In genomic region chr15:61556037-61556648, GRCh38 we compare ENCODE assay signal across 18 cellular contexts.
DNase-seq lines count a peak whose midpoint lies in the region; ATAC-seq and TF ChIP-seq lines count a peak whose summit lies in the region.
"Had no signal": no experiment of that assay in that cellular context is flagged by ENCODE, and none has a peak within 500 bp of the region (broad histone marks: within the 10 kb centered on the region; RNA-seq: fewer than 3 reads in every experiment).

No MANE protein-coding gene starts in this region.

- no peaks in the 10 kb centered on the region for H3K4me1 Mint-ChIP-seq in activated naive CD4-positive, alpha-beta T cell treated with anti-CD3 and anti-CD28 coated beads for 36 hours (ENCODE audit: low read depth)

- H3K9me3 Mint-ChIP-seq in activated naive CD4-positive, alpha-beta T cell treated with anti-CD3 and anti-CD28 coated beads, Interleukin-2, amount 50 U/mL, for 72 hours, result peaks cover 0 to 6% of the 10 kb centered on the region in 2 donors
- H3K9me3 Mint-ChIP-seq in activated naive CD4-positive, alpha-beta T cell treated with anti-CD3 and anti-CD28 coated beads for 36 hours, result no peaks in the 10 kb centered on the region
- H3K9me3 Mint-ChIP-seq: activated CD4-positive, alpha-beta T cell treated with anti-CD3 and anti-CD28 coated beads, Interleukin-2, amount 10 ng/mL, durations not matched to agents 24 days and 14 days had no signal

- H3K36me3 ChIP-seq in SJCRH30 (no peaks in the 10 kb centered on the region), smooth muscle cell (ENCODE audit: low read depth) (no peaks in the 10 kb centered on the region)
- H3K36me3 ChIP-seq: cardiac muscle cell, upper lobe of left lung had no signal

- CTCF ChIA-PET in activated naive CD4-positive, alpha-beta T cell treated with anti-CD3 and anti-CD28 coated beads for 36 hours (lab: Charles Lee), result no interaction called here

- H2AFZ ChIP-seq in smooth muscle cell (ENCODE audit: low read depth), result no peak overlapping the region

- H3K36me3 Mint-ChIP-seq in activated naive CD4-positive, alpha-beta T cell treated with anti-CD3 and anti-CD28 coated beads, Interleukin-2, amount 50 U/mL, for 72 hours, result no peaks in the 10 kb centered on the region
- H3K36me3 Mint-ChIP-seq in activated naive CD4-positive, alpha-beta T cell treated with anti-CD3 and anti-CD28 coated beads for 36 hours (ENCODE audit: low read depth), result no peaks in the 10 kb centered on the region

- peak; percentile 41 to 73 for ATAC-seq in activated naive CD4-positive, alpha-beta T cell treated with anti-CD3 and anti-CD28 coated beads, Interleukin-2, amount 50 U/mL, for 72 hours

- no peak overlapping the region for H3K27ac Mint-ChIP-seq in activated naive CD4-positive, alpha-beta T cell treated with anti-CD3 and anti-CD28 coated beads, Interleukin-2, amount 50 U/mL, for 72 hours
- no peak overlapping the region for H3K27ac Mint-ChIP-seq in activated naive CD4-positive, alpha-beta T cell treated with anti-CD3 and anti-CD28 coated beads for 36 hours
- H3K27ac Mint-ChIP-seq: activated CD4-positive, alpha-beta T cell treated with anti-CD3 and anti-CD28 coated beads, Interleukin-2, amount 10 ng/mL, durations not matched to agents 24 days and 14 days had no signal

- H3K27ac ChIP-seq in SJCRH30 (peak overlapping the region; percentile 1; the same call in 1 of the 2 replicates), smooth muscle cell (ENCODE audit: low read depth) (peak overlapping the region; percentile 45)
- H3K27ac ChIP-seq: A549, cardiac muscle cell, upper lobe of left lung had no signal

- no peak overlapping the region for H3K4me3 ChIP-seq in SJCRH30
- H3K4me3 ChIP-seq in fibroblast of pulmonary artery (replicated peaks; ENCODE audit: low read depth, low read length), result no peak overlapping the region
- H3K4me3 ChIP-seq in smooth muscle cell, result no peak overlapping the region
- H3K4me3 ChIP-seq: A549, cardiac muscle cell, lung, upper lobe of left lung had no signal

- H3K79me2 ChIP-seq in smooth muscle cell (ENCODE audit: low read depth), result no peaks in the 10 kb centered on the region

- in situ Hi-C loops in GM13976 (cut with MboI; ENCODE audit: low sequenced_read_pairs, unreplicated experiment), result no loop called here

- TF ChIP-seq CTCF in fibroblast of pulmonary artery (IDR thresholded peaks at IDR 0.05; ENCODE audit: low read length, missing control alignments), result no peak
- TF ChIP-seq CTCF in smooth muscle cell (IDR thresholded peaks at IDR 0.05; ENCODE audit: borderline replicate concordance, insufficient read depth, poor library complexity, severe bottlenecking), result no peak
- TF ChIP-seq CTCF in GM13976 (IDR thresholded peaks at IDR 0.05; ENCODE audit: borderline replicate concordance, control extremely low read depth, extremely low read depth, insufficient read depth, missing control alignments), result no peak

- peaks cover 26% of the 10 kb centered on the region for H3K27me3 Mint-ChIP-seq in activated naive CD4-positive, alpha-beta T cell treated with anti-CD3 and anti-CD28 coated beads for 36 hours (ENCODE audit: low read depth)

- peaks cover 7% of the 10 kb centered on the region for H3F3A ChIP-seq in smooth muscle cell (ENCODE audit: low read depth)

- H4K20me1 ChIP-seq in smooth muscle cell (ENCODE audit: low read depth), result no peaks in the 10 kb centered on the region

- H3K9me3 ChIP-seq in SJCRH30 (replicated peaks) (no peaks in the 10 kb centered on the region), smooth muscle cell (replicated peaks; ENCODE audit: low read depth) (no peaks in the 10 kb centered on the region)
- H3K9me3 ChIP-seq: A549, upper lobe of left lung had no signal

- peak overlapping the region; percentile 51 for H3K4me2 ChIP-seq in smooth muscle cell
- H3K4me2 ChIP-seq: A549 had no signal

- DNase-seq in activated naive CD4-positive, alpha-beta T cell treated with anti-CD3 and anti-CD28 coated beads, Interleukin-2, amount 50 U/mL, for 72 hours (ENCODE audit: low spot score in 2 of 2), result no peak
- no peak for DNase-seq in activated naive CD4-positive, alpha-beta T cell treated with anti-CD3 and anti-CD28 coated beads for 36 hours
- DNase-seq in SJCRH30 (peak; percentile 10 to 20), fibroblast of pulmonary artery (ENCODE audit: low read depth) (peak; percentile 37), smooth muscle cell (lab: John Stamatoyannopoulos, UW; ENCODE audit: unreplicated experiment) (no peak), GM13976 (ENCODE audit: low spot score) (no peak), NCI-H2196 (lab: John Stamatoyannopoulos, UW; ENCODE audit: unreplicated experiment) (no peak)
- no peak for DNase-seq in activated T-cell treated with anti-CD3 and anti-CD28 coated beads, Interleukin-2, amount 50 U/mL, for 48 hours
- DNase-seq: activated CD4-positive, alpha-beta T cell treated with anti-CD3 and anti-CD28 coated beads, Interleukin-2, amount 10 ng/mL, durations not matched to agents 24 days and 14 days; DMS153; hippocampal formation; KG1; NCI-H1930; nucleus accumbens; upper lobe of left lung had no signal

- H3K27me3 ChIP-seq in SJCRH30, result no peaks in the 10 kb centered on the region
- H3K27me3 ChIP-seq in smooth muscle cell (ENCODE audit: low read depth), result no peaks in the 10 kb centered on the region
- H3K27me3 ChIP-seq: upper lobe of left lung had no signal

- intact Hi-C loops in activated naive CD4-positive, alpha-beta T cell treated with anti-CD3 and anti-CD28 coated beads for 36 hours (cut with micrococcal nuclease), result no loop called here

- 20% methylated on average over 5 of the region's 5 CpGs for WGBS in smooth muscle cell (ENCODE audit: low lambda C conversion rate)

- no peak overlapping the region for H3K4me3 Mint-ChIP-seq in activated naive CD4-positive, alpha-beta T cell treated with anti-CD3 and anti-CD28 coated beads for 36 hours
- H3K4me3 Mint-ChIP-seq: activated CD4-positive, alpha-beta T cell treated with anti-CD3 and anti-CD28 coated beads, Interleukin-2, amount 10 ng/mL, durations not matched to agents 24 days and 14 days had no signal

- H3K4me1 ChIP-seq in SJCRH30, result peaks cover 9% of the 10 kb centered on the region
- peaks cover 6% of the 10 kb centered on the region for H3K4me1 ChIP-seq in smooth muscle cell (ENCODE audit: low read depth)
- H3K4me1 ChIP-seq: A549, upper lobe of left lung had no signal

- H3K9ac ChIP-seq in smooth muscle cell (ENCODE audit: low read depth), result no peak overlapping the region

Comparison
In these comparisons a context has a peak if more than half of its experiments do, and no peak if none do; other contexts are left out.
1. DNase-seq: peak in SJCRH30 (2 of 2) and fibroblast of pulmonary artery (single experiment); none in activated naive CD4-positive, alpha-beta T cell treated with anti-CD3 and anti-CD28 coated beads, Interleukin-2, amount 50 U/mL, for 72 hours (0 of 2), activated naive CD4-positive, alpha-beta T cell treated with anti-CD3 and anti-CD28 coated beads for 36 hours (single experiment), smooth muscle cell (single experiment), activated T-cell treated with anti-CD3 and anti-CD28 coated beads, Interleukin-2, amount 50 U/mL, for 48 hours (0 of 2), GM13976 (single experiment) and NCI-H2196 (single experiment).